ENCODE assay signal across 8 cellular contexts in genomic region chr18:25351773-25352628, GRCh38. TPM values are rescaled to one million over a fixed set of nuclear protein-coding genes. Genes with fewer than 3 reads are reported as not detected.
DNase-seq lines count a peak whose midpoint lies in the region; ATAC-seq, FAIRE-seq and TF ChIP-seq lines count a peak whose summit lies in the region.

ZNF521 (minus strand) TSS chr18:25352166; CDS start chr18:25350946, 1,220 bp downstream.

- H3K9me3 ChIP-seq in H1 (ENCODE audit: insufficient read depth in 2 of 2, low read depth in 1 of 2, low read length in 1 of 2) (no peaks in the 10 kb centered on the region), lung (ENCODE audit: control insufficient read depth in 2 of 2, insufficient read depth in 1 of 2, low read length in 1 of 2) (no peaks in the 10 kb centered on the region)

- CTCF ChIA-PET in BJ (lab: Yijun Ruan, JAX), result interaction anchor here (0.6 to 1.0 kb wide), 3 partner anchors 13 to 253 kb away, joined by 3 to 4 read pairs (median 3); no protein-coding TSS in a partner anchor
- CTCF ChIA-PET in H1 (lab: Charles Lee; ENCODE audit: partially characterized antibody), result interaction anchor here (0.6 kb wide), 1 partner anchor 517 kb away, joined by 3 read pairs; no protein-coding TSS in a partner anchor

- H3K4me2 ChIP-seq in H1 (ENCODE audit: insufficient read depth in 1 of 2, low read depth in 2 of 2, low read length in 2 of 2), result peak within 1 kb of the TSS; percentile 69 to 90

- H3K14ac ChIP-seq in H1 (ENCODE audit: insufficient read length), result no peak within 1 kb of the TSS

- no peak within 1 kb of the TSS for H2BK12ac ChIP-seq in H1 (ENCODE audit: low read depth, low read length)

- H2BK15ac ChIP-seq in H1 (ENCODE audit: low read length), result no peak within 1 kb of the TSS

- no peak within 1 kb of the TSS for H4K8ac ChIP-seq in H1 (ENCODE audit: extremely low read depth, insufficient read depth, low read length)

- H3K36me3 ChIP-seq in BJ (ENCODE audit: control insufficient read depth, insufficient read depth, low read length) (no peaks in the 10 kb centered on the region; the same call in 1 of the 2 replicates), H1 (ENCODE audit: control insufficient read depth in 2 of 4, insufficient read depth in 4 of 4, low read length in 3 of 4) (no peaks in the 10 kb centered on the region), lung (ENCODE audit: control insufficient read depth in 2 of 2, insufficient read depth in 2 of 2, low read length in 2 of 2) (no peaks in the 10 kb centered on the region)

- H3K23me2 ChIP-seq in H1 (ENCODE audit: low read depth, low read length), result peaks cover 17% of the 10 kb centered on the region

- H3K27me3 ChIP-seq in BJ (ENCODE audit: control insufficient read depth, insufficient read depth, low read length) (0 out of 2 replicates have a peak, but pooled peaks cover 2% of the 10 kb centered on the region), H1 (replicated peaks in 1 of 4; ENCODE audit: control insufficient read depth in 3 of 4, extremely low read depth in 1 of 4, insufficient read depth in 3 of 4, low read length in 3 of 4) (peaks cover 2 to 16% (median 9%) of the 10 kb centered on the region in 4 experiments), lung (ENCODE audit: control insufficient read depth, insufficient read depth) (no peaks in the 10 kb centered on the region)

- DNase-seq in BJ (ENCODE audit: low read depth) (no peak), NCI-H69 (lab: John Stamatoyannopoulos, UW) (peak; percentile 99), H1 (ENCODE audit: low read depth in 1 of 2, low spot score in 2 of 2) (peak; percentile 46 to 86), lung (ENCODE audit: low spot score) (peak; percentile 78)
- DNase-seq in activated CD8-positive, alpha-beta memory T cell treated with anti-CD3 and anti-CD28 coated beads for 24 hours, result peak; percentile 75
- peak; percentile 22 to 47 for DNase-seq in stimulated activated CD4-positive, alpha-beta T cell treated with anti-CD3 and anti-CD28 coated beads, Interleukin-4, amount 100 ng/mL, for 4 hours

- 0 out of 2 replicates have a peak within 1 kb of the TSS, but pooled peaks have one; percentile 83 for H2AFZ ChIP-seq in H1 (ENCODE audit: low read length)

- POLR2A ChIA-PET in BJ (lab: Charles Lee) (interaction anchor here (0.7 kb wide), 1 partner anchor 1361 kb away, joined by 41 read pairs; no protein-coding TSS in a partner anchor), H1 (lab: Charles Lee; ENCODE audit: partially characterized antibody) (no interaction called here)

- peak; percentile 29 to 31; a peak in 3 of 4 replicates for TF ChIP-seq RAD21 in H1 (IDR thresholded peaks at IDR 0.05 in 1 of 2, conservative IDR thresholded peaks at IDR 0.05 in 1 of 2; ENCODE audit: low read depth in 2 of 2, low read length in 2 of 2)

- peak within 1 kb of the TSS; percentile 32 for H4K5ac ChIP-seq in H1 (ENCODE audit: insufficient read length, low read depth, low read length)

- H3K27ac ChIP-seq in H1 (ENCODE audit: low read depth, low read length) (peak within 1 kb of the TSS; percentile 71), lung (ENCODE audit: low read depth in 1 of 2, low read length in 1 of 2) (peak within 1 kb of the TSS; percentile 82 to 90)

- H3K4me3 ChIP-seq in BJ (ENCODE audit: low read depth, low read length), result peak within 1 kb of the TSS; percentile 87
- H3K4me3 ChIP-seq in H1 (ENCODE audit: extremely low read depth in 1 of 4, insufficient read depth in 2 of 4, low read depth in 3 of 4, low read length in 4 of 4), result peak within 1 kb of the TSS; percentile 85 to 99 (median 94)
- H3K4me3 ChIP-seq in lung, result peak within 1 kb of the TSS; percentile 88

- peaks cover 0 to 19% of the 10 kb centered on the region in 2 experiments; a peak in 2 of 4 replicates for H3K79me2 ChIP-seq in H1 (ENCODE audit: control insufficient read depth in 1 of 2, insufficient read depth in 2 of 2, low read length in 2 of 2)

- peak within 1 kb of the TSS; percentile 54 for H2BK120ac ChIP-seq in H1 (replicated peaks; ENCODE audit: low read depth, low read length)

- H4K91ac ChIP-seq in H1 (replicated peaks; ENCODE audit: insufficient read length, low read length), result peak within 1 kb of the TSS; percentile 98

- H3K79me1 ChIP-seq in H1 (ENCODE audit: low read depth, low read length), result no peaks in the 10 kb centered on the region

- ATAC-seq in GM19324 (IDR thresholded peaks at IDR 0.05; ENCODE audit: low FRiP score, unreplicated experiment) (peak; percentile 82), HG03460 (IDR thresholded peaks at IDR 0.05; ENCODE audit: unreplicated experiment) (peak; percentile 61), lung (ENCODE audit: insufficient read depth, low FRiP score) (peak; percentile 92)

- no peak within 1 kb of the TSS for H2AK5ac ChIP-seq in H1 (ENCODE audit: low read depth, low read length)

- H3K56ac ChIP-seq in H1 (replicated peaks; ENCODE audit: insufficient read length, low read depth, low read length), result peak within 1 kb of the TSS; percentile 69

- TF ChIP-seq POLR2A in H1 (IDR thresholded peaks at IDR 0.05; ENCODE audit: control extremely low read depth in 1 of 2, low read depth in 2 of 2, low read length in 2 of 2), result peak in 1 of 2 experiments; percentile 54; a peak in 2 of 3 replicates

- no peak within 1 kb of the TSS for H2BK20ac ChIP-seq in H1 (ENCODE audit: low read length)

- H2BK5ac ChIP-seq in H1 (ENCODE audit: low read depth, low read length), result 0 out of 2 replicates have a peak within 1 kb of the TSS, but pooled peaks have one; percentile 28

- no peak within 1 kb of the TSS; the same call in 1 of the 2 replicates for H3K18ac ChIP-seq in H1 (ENCODE audit: extremely low read depth, low read length)

- no peaks in the 10 kb centered on the region; a peak in 1 of 7 replicates for H3K4me1 ChIP-seq in H1 (replicated peaks in 1 of 4; ENCODE audit: control insufficient read depth in 3 of 4, insufficient read depth in 4 of 4, low read length in 3 of 4)
- H3K4me1 ChIP-seq in lung (ENCODE audit: control insufficient read depth in 2 of 2, insufficient read depth in 2 of 2, low read length in 2 of 2), result peaks cover 1 to 2% of the 10 kb centered on the region in 2 donors

- TF ChIP-seq CTCF in BJ (IDR thresholded peaks at IDR 0.05; ENCODE audit: insufficient read depth, low read depth, low read length), result peak; percentile 38
- no peak; a peak in 1 of 4 replicates for TF ChIP-seq CTCF in H1 (IDR thresholded peaks at IDR 0.05; ENCODE audit: control extremely low read depth in 1 of 3, insufficient read depth in 1 of 3, low read depth in 1 of 3, low read length in 3 of 3)
- no peak for TF ChIP-seq CTCF in lung (IDR thresholded peaks at IDR 0.05; ENCODE audit: control extremely low read depth, extremely low read depth)

- FAIRE-seq in H1 (lab: Jason Lieb, UNC), result no peak

- no peak within 1 kb of the TSS for H3K23ac ChIP-seq in H1 (ENCODE audit: insufficient read length)

- no peak for TF ChIP-seq EP300 in H1 (IDR thresholded peaks at IDR 0.05; ENCODE audit: borderline replicate concordance in 1 of 2, low read depth in 2 of 2, low read length in 2 of 2)

- H3K4ac ChIP-seq in H1 (replicated peaks; ENCODE audit: insufficient read length, low read depth, low read length), result no peak within 1 kb of the TSS

- WGBS in H1 (ENCODE audit: extremely low coverage in 1 of 2, insufficient coverage in 1 of 2, insufficient read length in 1 of 2, insufficient replicate concordance in 2 of 2, low coverage in 1 of 2, low lambda C conversion rate in 2 of 2, missing lambda C conversion rate in 1 of 2), 2 experiments, result 0% methylated on average over 18 of the region's 91 CpGs; no CpG with 5 or more reads in 1 of the 2 experiments
- WGBS in lung, 2 donors, result 1% methylated on average over 29 to 91 of the region's 91 CpGs

- H3K9ac ChIP-seq in H1 (replicated peaks in 1 of 4; ENCODE audit: extremely low read depth in 1 of 4, low read depth in 3 of 4, low read length in 3 of 4), result peak within 1 kb of the TSS; percentile 37 to 78 (median 58)

- H4K20me1 ChIP-seq in H1 (replicated peaks in 1 of 2; ENCODE audit: control insufficient read depth in 1 of 2, insufficient read depth in 2 of 2, low read length in 2 of 2), result peaks cover 0 to 4% of the 10 kb centered on the region in 2 experiments

TF ChIP-seq in H1, 55 proteins besides CTCF, POLR2A, EP300 and RAD21 (continues in another document):
- TF ChIP-seq PHF8 (conservative IDR thresholded peaks at IDR 0.05; ENCODE audit: low read depth, low read length) (peak; percentile 40; the same call in 1 of the 2 replicates), CBX5 (IDR thresholded peaks at IDR 0.05; ENCODE audit: low read depth, low read length) (no peak), EGR1 (IDR thresholded peaks at IDR 0.05; ENCODE audit: borderline replicate concordance, low read depth, low read length) (peak; percentile 41; the same call in 1 of the 2 replicates), RXRA (IDR thresholded peaks at IDR 0.05; ENCODE audit: insufficient read depth, low read depth, low read length) (no peak), RBBP5 (IDR thresholded peaks at IDR 0.05; ENCODE audit: borderline replicate concordance, low read depth, low read length) (peak; percentile 52), BCL11A (IDR thresholded peaks at IDR 0.05; ENCODE audit: low read depth in 2 of 2, low read length in 2 of 2) (no peak), CTBP2 (IDR thresholded peaks at IDR 0.05; ENCODE audit: borderline replicate concordance, insufficient read depth, insufficient read length, low read length) (peak; percentile 69)
- TF ChIP-seq, protein P1, sequence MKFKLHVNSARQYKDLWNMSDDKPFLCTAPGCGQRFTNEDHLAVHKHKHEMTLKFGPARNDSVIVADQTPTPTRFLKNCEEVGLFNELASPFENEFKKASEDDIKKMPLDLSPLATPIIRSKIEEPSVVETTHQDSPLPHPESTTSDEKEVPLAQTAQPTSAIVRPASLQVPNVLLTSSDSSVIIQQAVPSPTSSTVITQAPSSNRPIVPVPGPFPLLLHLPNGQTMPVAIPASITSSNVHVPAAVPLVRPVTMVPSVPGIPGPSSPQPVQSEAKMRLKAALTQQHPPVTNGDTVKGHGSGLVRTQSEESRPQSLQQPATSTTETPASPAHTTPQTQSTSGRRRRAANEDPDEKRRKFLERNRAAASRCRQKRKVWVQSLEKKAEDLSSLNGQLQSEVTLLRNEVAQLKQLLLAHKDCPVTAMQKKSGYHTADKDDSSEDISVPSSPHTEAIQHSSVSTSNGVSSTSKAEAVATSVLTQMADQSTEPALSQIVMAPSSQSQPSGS (IDR thresholded peaks at IDR 0.05; ENCODE audit: low read length), result no peak

RNA-seq across cellular contexts. Expression of gene ZNF521, which starts in this region (rescaled TPM):
- polyA plus RNA-seq in BJ (2011; rRNA removed), result 18.6 and 29.3 TPM in 2 replicates
- 29.5 and 48.8 TPM in 2 replicates for polyA minus RNA-seq in BJ (2011; rRNA and poly(A)+ RNA removed)
- 15.8 and 16.8 TPM in 2 replicates for total RNA-seq in H1 (2021; fragmentation: NEBNext Ultra II Directional; extraction: Animal tissue kit (Norgen Biotek cat#: 25700))
- 9.5 and 12.6 TPM in 2 replicates for polyA plus RNA-seq in H1 (2011; rRNA removed)
- 24.2 TPM for polyA plus RNA-seq in H1 (2011; cell fraction: cytosol; rRNA removed)
- 27.7 TPM for polyA plus RNA-seq in H1 (2011; cell fraction: nucleus; rRNA removed)
- polyA plus RNA-seq in H1 (2012, experiment 1 of 2), result 8.9 to 12.8 TPM (median 10.5 TPM) in 4 replicates
- 0.41 TPM for polyA plus RNA-seq in H1 (2012, experiment 2 of 2)
- polyA plus RNA-seq in H1 (2013, experiment 1 of 2), result 3.7 TPM
- 2.9 TPM for polyA plus RNA-seq in H1 (2013, experiment 2 of 2)
- 84.4 and 98.4 TPM in 2 replicates for polyA minus RNA-seq in H1 (2011; rRNA and poly(A)+ RNA removed)
- polyA minus RNA-seq in H1 (2011; cell fraction: cytosol; rRNA and poly(A)+ RNA removed), result 14.1 TPM
- polyA minus RNA-seq in H1 (2011; cell fraction: nucleus; rRNA and poly(A)+ RNA removed), result 120 TPM
- 10 to 100 TPM; 16.4 to 48.8 TPM for total RNA-seq in lung
- 1 to 10 TPM; 1.5 to 4.9 TPM for polyA plus RNA-seq in lung
